7 cellular contexts compared by ENCODE assay signal in genomic region chr1:103707670-103708069, GRCh38. TPM values are rescaled to one million over a fixed set of nuclear protein-coding genes. Genes with fewer than 3 reads are reported as not detected.
"Had no signal": no experiment of that assay in that cellular context is flagged by ENCODE, and none has a peak within 500 bp of the region (broad histone marks: within the 10 kb centered on the region; RNA-seq: fewer than 3 reads in every experiment).

No MANE protein-coding gene starts in this region.

RNA-seq across cellular contexts. Expression of gene AMY1B, which starts 11.7 kb away (rescaled TPM):
- total RNA-seq: GM23248, GM23338, H1, H4, H7, H9, HFFc6 had no signal
- polyA plus RNA-seq: GM23248, GM23338, H1 had no signal

RNA-seq across cellular contexts. Expression of gene AMY1C, which starts 42.0 kb away (rescaled TPM):
- total RNA-seq: GM23248, GM23338, H1, H4, H7, H9, HFFc6 had no signal
- polyA plus RNA-seq: GM23248, GM23338, H1 had no signal

RNA-seq across cellular contexts. Expression of gene AMY1A, which starts 52.1 kb away (rescaled TPM):
- total RNA-seq: GM23248, GM23338, H1, H4, H7, H9, HFFc6 had no signal
- polyA plus RNA-seq: GM23248, GM23338, H1 had no signal
